ENCODE assay signal across 14 cellular contexts in the genomic region with DNA sequence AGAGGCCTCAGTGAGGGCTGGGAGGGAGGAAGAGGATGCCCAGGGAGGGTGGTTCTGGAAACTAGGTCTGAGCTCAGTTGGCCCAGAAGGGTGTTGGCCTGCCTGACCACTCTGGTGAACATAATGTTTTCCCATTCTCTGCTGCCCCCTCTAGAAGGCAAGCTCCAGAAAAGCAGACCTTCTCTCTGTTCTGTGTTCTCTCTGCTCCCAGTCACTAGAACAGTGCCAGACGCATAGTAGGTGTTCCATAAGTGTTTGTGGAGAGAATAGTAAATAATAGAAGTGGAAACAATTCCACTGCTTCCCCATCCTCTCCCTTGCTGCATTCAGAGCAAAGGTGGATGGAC. TPM values are rescaled to one million over a fixed set of nuclear protein-coding genes. Genes with fewer than 3 reads are reported as not detected.
DNase-seq lines count a peak whose midpoint lies in the region; ATAC-seq and TF ChIP-seq lines count a peak whose summit lies in the region.
"Had no signal": no experiment of that assay in that cellular context is flagged by ENCODE, and none has a peak within 500 bp of the region (broad histone marks: within the 10 kb centered on the region; RNA-seq: fewer than 3 reads in every experiment).

No MANE protein-coding gene starts in this region.

- H3K9me3 Mint-ChIP-seq in MCF 10A (ENCODE audit: unreplicated experiment): no peaks in the 10 kb centered on the region
- no peaks in the 10 kb centered on the region for H3K9me3 Mint-ChIP-seq in memory B cell
- no peaks in the 10 kb centered on the region for H3K9me3 Mint-ChIP-seq in Calu3 (ENCODE audit: low read depth, unreplicated experiment)

- in situ Hi-C loops in mammary epithelial cell (cut with MboI; ENCODE audit: low sequenced_read_pairs in 2 of 2): loop anchor here (5.0 kb wide), 3 partner anchors 56 to 184 kb away; no protein-coding TSS in a partner anchor

- H3K4me3 Mint-ChIP-seq in MCF 10A (ENCODE audit: unreplicated experiment): no peak overlapping the region
- H3K4me3 Mint-ChIP-seq in memory B cell: peak overlapping the region; percentile 56
- no peak overlapping the region for H3K4me3 Mint-ChIP-seq in Calu3 (ENCODE audit: low read depth, unreplicated experiment)

- H3K9me3 ChIP-seq in mammary epithelial cell (replicated peaks; ENCODE audit: insufficient read depth, low read length) (no peaks in the 10 kb centered on the region), RWPE2 (ENCODE audit: severe bottlenecking) (no peaks in the 10 kb centered on the region), subcutaneous abdominal adipose tissue (ENCODE audit: control insufficient read depth in 5 of 5, low read length in 5 of 5) (no peaks in the 10 kb centered on the region)
- H3K9me3 ChIP-seq: breast epithelium, neutrophil had no signal

- intact Hi-C loops in mammary epithelial cell (cut with micrococcal nuclease) (no loop called here), MCF 10A (cut with micrococcal nuclease) (loop anchor here (10.0 kb wide), 1 partner anchor 184 kb away; the partner anchor contains the start of gene ARL4D), Calu3 (cut with micrococcal nuclease; ENCODE audit: unreplicated experiment) (no loop called here)

- H3K4me2 ChIP-seq in mammary epithelial cell (ENCODE audit: insufficient read depth, low read depth, low read length): peak overlapping the region; percentile 51

- H3K4me3 ChIP-seq in mammary epithelial cell (replicated peaks in 1 of 3; ENCODE audit: insufficient read depth in 1 of 3, low read depth in 2 of 3, low read length in 3 of 3) (no peak overlapping the region), RWPE2 (ENCODE audit: severe bottlenecking) (no peak overlapping the region), subcutaneous abdominal adipose tissue (ENCODE audit: low read depth in 1 of 5, low read length in 5 of 5) (no peak overlapping the region)
- H3K4me3 ChIP-seq: breast epithelium had no signal

- peaks cover 17% of the 10 kb centered on the region for H3K4me1 Mint-ChIP-seq in MCF 10A (ENCODE audit: insufficient read depth, unreplicated experiment)
- peaks cover 19% of the 10 kb centered on the region for H3K4me1 Mint-ChIP-seq in memory B cell
- H3K4me1 Mint-ChIP-seq in Calu3 (ENCODE audit: low read depth, unreplicated experiment): peaks cover 37% of the 10 kb centered on the region

- H3K36me3 Mint-ChIP-seq in MCF 10A (ENCODE audit: insufficient read depth, unreplicated experiment): no peaks in the 10 kb centered on the region
- H3K36me3 Mint-ChIP-seq in memory B cell: no peaks in the 10 kb centered on the region
- H3K36me3 Mint-ChIP-seq in Calu3 (ENCODE audit: insufficient read depth, unreplicated experiment): no peaks in the 10 kb centered on the region

- BruUV-seq in mammary epithelial cell (replicated peaks; lab: Mats Ljungman, UMichigan): no TSS peak
- BruUV-seq in MCF 10A (replicated peaks; lab: Mats Ljungman, UMichigan): no TSS peak
- BruUV-seq in Calu3 (replicated peaks; lab: Mats Ljungman, UMichigan): no TSS peak

- ATAC-seq in RWPE2 (ENCODE audit: low read depth) (no peak), memory B cell (ENCODE audit: low read depth) (no peak), HG02588 (IDR thresholded peaks at IDR 0.05; ENCODE audit: unreplicated experiment) (no peak)
- ATAC-seq: left lobe of liver had no signal

- H2AFZ ChIP-seq in mammary epithelial cell (ENCODE audit: low read depth, low read length): peak overlapping the region; percentile 62

- H3K27ac ChIP-seq in mammary epithelial cell (ENCODE audit: insufficient read depth, low read depth, low read length) (no peak overlapping the region), RWPE2 (ENCODE audit: poor library complexity, severe bottlenecking) (peak overlapping the region; percentile 59), subcutaneous abdominal adipose tissue (ENCODE audit: low read depth, low read length) (peak overlapping the region; percentile 71)
- H3K27ac ChIP-seq: HL-60, neutrophil had no signal

- POLR2A ChIA-PET in MCF 10A (lab: Yijun Ruan, JAX): interaction anchor here (0.6 to 4.0 kb wide), 2 partner anchors 91 to 95 kb away, joined by 3 to 14 read pairs; no protein-coding TSS in a partner anchor

- TF ChIP-seq CTCF in mammary epithelial cell (conservative IDR thresholded peaks at IDR 0.05 in 1 of 2, IDR thresholded peaks at IDR 0.05 in 1 of 2; ENCODE audit: extremely low read depth in 1 of 2, insufficient read depth in 1 of 2, low read depth in 1 of 2, low read length in 2 of 2): no peak
- TF ChIP-seq CTCF in MCF 10A (IDR thresholded peaks at IDR 0.05; ENCODE audit: unreplicated experiment): no peak
- no peak for TF ChIP-seq CTCF in RWPE2 (IDR thresholded peaks at IDR 0.05; ENCODE audit: poor library complexity, severe bottlenecking)
- no peak for TF ChIP-seq CTCF in Calu3 (IDR thresholded peaks at IDR 0.05; ENCODE audit: unreplicated experiment)

- H3K9ac ChIP-seq in mammary epithelial cell (ENCODE audit: insufficient read depth, low read length) (peak overlapping the region; percentile 22), subcutaneous abdominal adipose tissue (ENCODE audit: low read length in 5 of 5) (peak overlapping the region in 1 of 5 donors; percentile 25)

- no peaks in the 10 kb centered on the region for H3K27me3 Mint-ChIP-seq in MCF 10A (ENCODE audit: insufficient read depth, unreplicated experiment)
- H3K27me3 Mint-ChIP-seq in memory B cell: peaks cover 4% of the 10 kb centered on the region
- peaks cover 15% of the 10 kb centered on the region for H3K27me3 Mint-ChIP-seq in Calu3 (ENCODE audit: unreplicated experiment)

- H3K4me1 ChIP-seq in mammary epithelial cell (ENCODE audit: insufficient read depth, low read length): peaks cover 41% of the 10 kb centered on the region
- peaks cover 17% of the 10 kb centered on the region for H3K4me1 ChIP-seq in RWPE2 (ENCODE audit: insufficient read depth, poor library complexity, severe bottlenecking)
- peaks cover 5 to 62% (median 29%) of the 10 kb centered on the region in 5 donors for H3K4me1 ChIP-seq in subcutaneous abdominal adipose tissue (ENCODE audit: control insufficient read depth in 5 of 5, insufficient read depth in 5 of 5, low read length in 5 of 5)

- CTCF ChIA-PET in mammary epithelial cell (lab: Charles Lee; ENCODE audit: low non-redundant PET) (interaction anchor here (1.8 kb wide), 1 partner anchor 95 kb away, joined by 10 read pairs; no protein-coding TSS in a partner anchor), MCF 10A (lab: Yijun Ruan, JAX) (interaction anchor here (0.6 to 4.0 kb wide), 8 partner anchors 10 to 1377 kb away, joined by 3 to 25 read pairs (median 6); no protein-coding TSS in a partner anchor), Calu3 (lab: Charles Lee) (interaction anchor here (0.6 to 7.3 kb wide), 9 partner anchors 29 to 265 kb away, joined by 3 to 109 read pairs (median 5); no protein-coding TSS in a partner anchor)

- WGBS in mammary epithelial cell (ENCODE audit: low coverage, missing lambda C conversion rate): 82% methylated on average over 1 of the region's 1 CpG

- H3K27me3 ChIP-seq in mammary epithelial cell (ENCODE audit: insufficient read depth, low read length) (no peaks in the 10 kb centered on the region), RWPE2 (ENCODE audit: insufficient read depth, poor library complexity, severe bottlenecking) (no peaks in the 10 kb centered on the region), subcutaneous abdominal adipose tissue (ENCODE audit: control insufficient read depth in 5 of 5, insufficient read depth in 4 of 5, low read length in 5 of 5) (peaks cover 0 to 6% (median 0%) of the 10 kb centered on the region in 5 donors)
- H3K27me3 ChIP-seq: breast epithelium had no signal

- no peaks in the 10 kb centered on the region for H3K79me2 ChIP-seq in mammary epithelial cell (ENCODE audit: insufficient read depth, low read length)

- no peak overlapping the region for H3K27ac Mint-ChIP-seq in MCF 10A (ENCODE audit: low read depth, unreplicated experiment)
- peak overlapping the region; percentile 96 for H3K27ac Mint-ChIP-seq in memory B cell
- no peak overlapping the region for H3K27ac Mint-ChIP-seq in Calu3 (ENCODE audit: unreplicated experiment)

- no peak for DNase-seq in mammary epithelial cell
- DNase-seq in MCF 10A (ENCODE audit: unreplicated experiment): no peak
- no peak for DNase-seq in RWPE2 (ENCODE audit: low spot score)
- DNase-seq in memory B cell (ENCODE audit: low spot score in 2 of 2): no peak
- no peak for DNase-seq in activated gamma-delta T cell treated with Interleukin-2 at 50 U/mL for 16 hours
- no peak for DNase-seq in Calu3
- DNase-seq: NCI-H2029 treated with DMSO at 0.1 percent for 48 hours; NK-92 treated with Interleukin-12 subunit alpha and Interleukin-12 subunit beta, amount 100 ng/mL, for 24 hours had no signal

- dilution Hi-C loops in mammary epithelial cell (cut with HindIII; ENCODE audit: low sequenced_read_pairs): no loop called here

- no peaks in the 10 kb centered on the region for H3K36me3 ChIP-seq in mammary epithelial cell (ENCODE audit: insufficient read depth, low read length)
- H3K36me3 ChIP-seq in RWPE2 (ENCODE audit: low read depth): no peaks in the 10 kb centered on the region
- H3K36me3 ChIP-seq in subcutaneous abdominal adipose tissue (ENCODE audit: control insufficient read depth in 5 of 5, insufficient read depth in 5 of 5, low read length in 5 of 5): no peaks in the 10 kb centered on the region
- H3K36me3 ChIP-seq: breast epithelium, neutrophil had no signal

- H4K20me1 ChIP-seq in mammary epithelial cell (ENCODE audit: insufficient read depth, low read length): no peaks in the 10 kb centered on the region

RNA-seq across cellular contexts. Expression of gene ETV4, which starts 32.2 kb away (rescaled TPM):
- 10 to 100 TPM; 10.2 to 46.0 TPM for total RNA-seq in mammary epithelial cell
- 34.1 TPM for polyA plus RNA-seq in mammary epithelial cell
- 21.1 TPM for polyA minus RNA-seq in mammary epithelial cell
- 23.5 and 31.6 TPM in 2 replicates for total RNA-seq in MCF 10A (2022)
- 80.3 and 85.6 TPM in 2 replicates for total RNA-seq in Calu3 (2022)
